ENCODE assay signal across 22 cellular contexts in genomic region chr11:61154528-61154927, GRCh38. TPM values are rescaled to one million over a fixed set of nuclear protein-coding genes. Genes with fewer than 3 reads are reported as not detected.
"Had no signal": no experiment of that assay in that cellular context is flagged by ENCODE, and none has a peak within 500 bp of the region (broad histone marks: within the 10 kb centered on the region; RNA-seq: fewer than 3 reads in every experiment).

No MANE protein-coding gene starts in this region.

- H3K27me3 ChIP-seq: brain microvascular endothelial cell, gastrocnemius medialis, left lung, pancreas, right lobe of liver, thyroid gland had no signal

- H3K27ac Mint-ChIP-seq: activated CD4-positive, alpha-beta T cell treated with anti-CD3 and anti-CD28 coated beads, Interleukin-2, amount 10 ng/mL, durations not matched to agents 24 days and 14 days; activated CD8-positive, alpha-beta T cell treated with anti-CD3 and anti-CD28 coated beads for 36 hours; activated naive CD8-positive, alpha-beta T cell treated with anti-CD3 and anti-CD28 coated beads, Interleukin-2, amount 10 ng/mL, durations not matched to agents 7 days and 5 days; naive thymus-derived CD8-positive, alpha-beta T cell; stimulated activated memory B cell treated with anti-CD40 and anti-IgM and Interleukin-4, amounts not matched to agents 10 μg/mL and 1 μg/mL and 100 μg/mL, for 72 hours; T-helper 2 cell treated with Interferon-gamma antibody and Interleukin-4, amounts not matched to agents 5 μg/mL and 100 μg/mL, for 36 hours had no signal

- H3K4me3 ChIP-seq: coronary artery, gastrocnemius medialis, left lung, pancreas, right lobe of liver, thyroid gland had no signal

- H3K9me3 ChIP-seq: gastrocnemius medialis, pancreas, right lobe of liver, thyroid gland had no signal

- H3K27me3 Mint-ChIP-seq: activated CD4-positive, alpha-beta T cell treated with anti-CD3 and anti-CD28 coated beads, Interleukin-2, amount 10 ng/mL, durations not matched to agents 24 days and 14 days; activated CD8-positive, alpha-beta T cell treated with anti-CD3 and anti-CD28 coated beads for 36 hours; activated naive CD8-positive, alpha-beta T cell treated with anti-CD3 and anti-CD28 coated beads, Interleukin-2, amount 10 ng/mL, durations not matched to agents 7 days and 5 days; activated T-helper 17 cell treated with anti-CD3 and anti-CD28 coated beads, Interleukin-2, amount 50 U/mL, for 72 hours; central memory CD8-positive, alpha-beta T cell; naive thymus-derived CD8-positive, alpha-beta T cell; stimulated activated memory B cell treated with anti-CD40 and anti-IgM and Interleukin-4, amounts not matched to agents 10 μg/mL and 1 μg/mL and 100 μg/mL, for 72 hours had no signal

- DNase-seq: activated CD4-positive, alpha-beta T cell treated with anti-CD3 and anti-CD28 coated beads, Interleukin-2, amount 10 ng/mL, durations not matched to agents 24 days and 14 days; activated CD4-positive, CD25-positive, alpha-beta regulatory T cell; activated CD8-positive, alpha-beta T cell treated with anti-CD3 and anti-CD28 coated beads for 36 hours; activated naive CD4-positive, alpha-beta T cell; activated naive CD8-positive, alpha-beta T cell treated with anti-CD3 and anti-CD28 coated beads, Interleukin-2, amount 10 ng/mL, durations not matched to agents 7 days and 5 days; activated T-cell treated with anti-CD3 and anti-CD28 coated beads, Interleukin-2, amount 50 U/mL, for 1 hour; brain microvascular endothelial cell; gastrocnemius medialis; head of caudate nucleus; kidney; left lung; naive thymus-derived CD8-positive, alpha-beta T cell; right lobe of liver; stimulated activated CD4-positive, alpha-beta T cell treated with anti-CD3 and anti-CD28 coated beads, Interleukin-4, amount 100 ng/mL, for 4 hours; thyroid gland had no signal

- ATAC-seq: activated CD8-positive, alpha-beta T cell treated with anti-CD3 and anti-CD28 coated beads for 36 hours; activated T-helper 17 cell treated with anti-CD3 and anti-CD28 coated beads, Interleukin-2, amount 50 U/mL, for 72 hours; gastrocnemius medialis; naive thymus-derived CD8-positive, alpha-beta T cell; right lobe of liver; stimulated activated memory B cell treated with anti-CD40 and anti-IgM and Interleukin-4, amounts not matched to agents 10 μg/mL and 1 μg/mL and 100 μg/mL, for 72 hours had no signal

- H3K36me3 ChIP-seq: brain microvascular endothelial cell, gastrocnemius medialis, left lung, pancreas, right lobe of liver, thyroid gland had no signal

- H3K4me3 Mint-ChIP-seq: activated CD4-positive, alpha-beta T cell treated with anti-CD3 and anti-CD28 coated beads, Interleukin-2, amount 10 ng/mL, durations not matched to agents 24 days and 14 days; activated CD8-positive, alpha-beta T cell treated with anti-CD3 and anti-CD28 coated beads for 36 hours; activated naive CD8-positive, alpha-beta T cell treated with anti-CD3 and anti-CD28 coated beads, Interleukin-2, amount 10 ng/mL, durations not matched to agents 7 days and 5 days; activated T-helper 17 cell treated with anti-CD3 and anti-CD28 coated beads, Interleukin-2, amount 50 U/mL, for 72 hours; central memory CD8-positive, alpha-beta T cell; naive thymus-derived CD8-positive, alpha-beta T cell; stimulated activated memory B cell treated with anti-CD40 and anti-IgM and Interleukin-4, amounts not matched to agents 10 μg/mL and 1 μg/mL and 100 μg/mL, for 72 hours; T-helper 2 cell treated with Interferon-gamma antibody and Interleukin-4, amounts not matched to agents 5 μg/mL and 100 μg/mL, for 36 hours had no signal

RNA-seq across cellular contexts. Expression of gene PGA3, which starts 48.8 kb away (rescaled TPM):
- total RNA-seq: activated CD4-positive, alpha-beta T cell treated with anti-CD3 and anti-CD28 coated beads, Interleukin-2, amount 10 ng/mL, durations not matched to agents 24 days and 14 days; activated CD8-positive, alpha-beta T cell treated with anti-CD3 and anti-CD28 coated beads for 36 hours; activated naive CD8-positive, alpha-beta T cell treated with anti-CD3 and anti-CD28 coated beads, Interleukin-2, amount 10 ng/mL, durations not matched to agents 7 days and 5 days; activated T-helper 17 cell treated with anti-CD3 and anti-CD28 coated beads, Interleukin-2, amount 50 U/mL, for 72 hours; gastrocnemius medialis; lung microvascular endothelial cell; naive thymus-derived CD8-positive, alpha-beta T cell had no signal

RNA-seq across cellular contexts. Expression of gene CD5, which starts 52.2 kb away (rescaled TPM):
- total RNA-seq: lung microvascular endothelial cell had no signal
